Comparison of ENCODE assay signal across 21 cellular contexts in genomic region chr2:160036736-160037135, GRCh38. TPM values are rescaled to one million over a fixed set of nuclear protein-coding genes. Genes with fewer than 3 reads are reported as not detected.
"Had no signal": no experiment of that assay in that cellular context is flagged by ENCODE, and none has a peak within 500 bp of the region (broad histone marks: within the 10 kb centered on the region; RNA-seq: fewer than 3 reads in every experiment).

No MANE protein-coding gene starts in this region.

- H3K36me3 ChIP-seq: MG63, SJCRH30 had no signal

- ATAC-seq: Panc1, PC-3, Right ventricle myocardium inferior, SK-N-SH treated with all-trans-retinoic acid at 6 μM for 48 hours had no signal

- H3K27me3 ChIP-seq: MG63, SJCRH30 had no signal

- H3K9me3 ChIP-seq: MG63, SJCRH30 had no signal

- H3K4me3 ChIP-seq: MG63, SJCRH30 had no signal

- H3K27ac ChIP-seq: SJCRH30 had no signal

- DNase-seq: KBM-7, MG63, NCI-H1092, NCI-H1105 treated with DMSO at 0.1 percent for 48 hours, NCI-H1417 treated with DMSO at 0.1 percent for 48 hours, NCI-H146, NCI-H1694 treated with DMSO at 0.1 percent for 48 hours, NCI-H1930, NCI-H2081, NCI-H2107, NCI-H2227 treated with DMSO at 0.1 percent for 48 hours, NCI-H524, NCI-H526 treated with DMSO at 0.1 percent for 48 hours, NCI-H774, PC-3, SHP77 treated with DMSO at 0.1 percent for 48 hours, SJCRH30 had no signal

RNA-seq across cellular contexts. Expression of gene PLA2R1, which starts 25.7 kb away (rescaled TPM):
- total RNA-seq: OCI-LY7, SJCRH30 had no signal
